8 cellular contexts compared by ENCODE assay signal in the genomic region with DNA sequence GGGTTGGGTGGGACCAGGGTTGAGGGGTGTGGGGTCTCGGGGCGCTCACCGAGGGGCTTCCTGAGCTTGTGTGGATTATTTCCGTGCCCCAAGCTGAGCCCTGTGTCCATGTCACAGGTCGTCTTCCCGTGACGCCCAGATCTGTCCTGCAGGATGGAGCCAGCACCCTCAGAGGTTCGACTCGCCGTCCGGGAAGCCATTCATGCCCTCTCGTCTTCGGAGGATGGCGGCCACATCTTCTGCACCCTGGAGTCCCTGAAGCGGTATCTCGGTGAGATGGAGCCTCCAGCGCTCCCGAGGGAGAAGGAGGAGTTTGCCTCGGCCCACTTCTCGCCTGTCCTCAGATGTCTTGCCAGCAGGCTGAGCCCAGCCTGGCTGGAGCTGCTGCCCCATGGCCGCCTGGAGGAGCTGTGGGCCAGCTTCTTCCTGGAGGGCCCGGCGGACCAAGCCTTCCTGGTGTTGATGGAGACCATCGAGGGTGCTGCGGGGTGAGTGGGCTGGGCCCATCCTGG. TPM values are rescaled to one million over a fixed set of nuclear protein-coding genes. Genes with fewer than 3 reads are reported as not detected.
DNase-seq lines count a peak whose midpoint lies in the region; ATAC-seq and TF ChIP-seq lines count a peak whose summit lies in the region.

No MANE protein-coding gene starts in this region.

- peak; percentile 11 for TF ChIP-seq CTCF in mesothelial cell of epicardium (IDR thresholded peaks at IDR 0.05; ENCODE audit: unreplicated experiment)

- peaks cover 13% of the 10 kb centered on the region for H3K36me3 Mint-ChIP-seq in activated CD4-positive, alpha-beta T cell treated with anti-CD3 and anti-CD28 coated beads, Interleukin-2, amount 10 ng/mL, durations not matched to agents 24 days and 14 days (ENCODE audit: low read depth)
- peaks cover 2% of the 10 kb centered on the region for H3K36me3 Mint-ChIP-seq in mesothelial cell of epicardium

- H3K27ac Mint-ChIP-seq in activated CD4-positive, alpha-beta T cell treated with anti-CD3 and anti-CD28 coated beads, Interleukin-2, amount 10 ng/mL, durations not matched to agents 24 days and 14 days: peak overlapping the region; percentile 91
- peak overlapping the region; percentile 43 for H3K27ac Mint-ChIP-seq in mesothelial cell of epicardium

- no peaks in the 10 kb centered on the region for H3K9me3 Mint-ChIP-seq in activated CD4-positive, alpha-beta T cell treated with anti-CD3 and anti-CD28 coated beads, Interleukin-2, amount 10 ng/mL, durations not matched to agents 24 days and 14 days
- H3K9me3 Mint-ChIP-seq in mesothelial cell of epicardium: no peaks in the 10 kb centered on the region

- H3K4me1 Mint-ChIP-seq in activated CD4-positive, alpha-beta T cell treated with anti-CD3 and anti-CD28 coated beads, Interleukin-2, amount 10 ng/mL, durations not matched to agents 24 days and 14 days: peaks cover 10% of the 10 kb centered on the region
- peaks cover 13% of the 10 kb centered on the region for H3K4me1 Mint-ChIP-seq in mesothelial cell of epicardium

- ATAC-seq in HG02938 (IDR thresholded peaks at IDR 0.05; ENCODE audit: unreplicated experiment): no peak

- intact Hi-C loops in activated CD4-positive, alpha-beta T cell treated with anti-CD3 and anti-CD28 coated beads, Interleukin-2, amount 10 ng/mL, durations not matched to agents 24 days and 14 days (cut with micrococcal nuclease): no loop called here

- H3K4me3 Mint-ChIP-seq in activated CD4-positive, alpha-beta T cell treated with anti-CD3 and anti-CD28 coated beads, Interleukin-2, amount 10 ng/mL, durations not matched to agents 24 days and 14 days: peak overlapping the region; percentile 88
- peak overlapping the region; percentile 85 for H3K4me3 Mint-ChIP-seq in mesothelial cell of epicardium

- H3K36me3 ChIP-seq in effector memory CD4-positive, alpha-beta T cell (ENCODE audit: control insufficient read depth, insufficient read depth, low read length): peaks cover 23% of the 10 kb centered on the region

- H3K4me1 ChIP-seq in effector memory CD4-positive, alpha-beta T cell (ENCODE audit: control insufficient read depth, insufficient read depth, low read length, poor library complexity, severe bottlenecking): peaks cover 16% of the 10 kb centered on the region

- DNase-seq in activated CD4-positive, alpha-beta T cell treated with anti-CD3 and anti-CD28 coated beads, Interleukin-2, amount 10 ng/mL, durations not matched to agents 24 days and 14 days: no peak
- DNase-seq in activated CD4-positive, alpha-beta T cell treated with anti-CD3 and anti-CD28 coated beads for 1 hour: no peak
- DNase-seq in OCI-M1 (lab: John Stamatoyannopoulos, UW): peak; percentile 13
- DNase-seq in effector memory CD4-positive, alpha-beta T cell: no peak
- DNase-seq in mesothelial cell of epicardium (ENCODE audit: low spot score in 2 of 2, unreplicated experiment in 2 of 2): peak in 1 of 2 experiments; percentile 52
- DNase-seq in NCI-H2029 treated with DMSO at 0.1 percent for 48 hours (lab: John Stamatoyannopoulos, UW): no peak
- no peak for DNase-seq in NCI-H2107 (lab: John Stamatoyannopoulos, UW)

- H3K9me3 ChIP-seq in effector memory CD4-positive, alpha-beta T cell (ENCODE audit: control insufficient read depth, low read length): no peaks in the 10 kb centered on the region

- no peaks in the 10 kb centered on the region for H3K27me3 ChIP-seq in effector memory CD4-positive, alpha-beta T cell (replicated peaks; ENCODE audit: control insufficient read depth, insufficient read depth, low read length, poor library complexity, severe bottlenecking)

- H3K4me3 ChIP-seq in effector memory CD4-positive, alpha-beta T cell (ENCODE audit: insufficient read depth, low read depth, low read length, poor library complexity, severe bottlenecking): peak overlapping the region; percentile 83

- H3K27me3 Mint-ChIP-seq in activated CD4-positive, alpha-beta T cell treated with anti-CD3 and anti-CD28 coated beads, Interleukin-2, amount 10 ng/mL, durations not matched to agents 24 days and 14 days: no peaks in the 10 kb centered on the region
- H3K27me3 Mint-ChIP-seq in mesothelial cell of epicardium (ENCODE audit: low read depth): no peaks in the 10 kb centered on the region

- no peak overlapping the region for H3K27ac ChIP-seq in effector memory CD4-positive, alpha-beta T cell (ENCODE audit: insufficient read depth, low read length, poor library complexity, severe bottlenecking)

RNA-seq across cellular contexts. Expression of a gene that starts 1.0 kb away (rescaled TPM):
- total RNA-seq in activated CD4-positive, alpha-beta T cell treated with anti-CD3 and anti-CD28 coated beads, Interleukin-2, amount 10 ng/mL, durations not matched to agents 24 days and 14 days: 91.4 and 101 TPM in 2 replicates
- total RNA-seq in mesothelial cell of epicardium: 66.7 to 70.2 TPM (median 69.8 TPM) in 3 replicates

RNA-seq across cellular contexts. Expression of a gene that starts 5.4 kb away (rescaled TPM):
- not detected in 2 replicates for total RNA-seq in activated CD4-positive, alpha-beta T cell treated with anti-CD3 and anti-CD28 coated beads, Interleukin-2, amount 10 ng/mL, durations not matched to agents 24 days and 14 days
- not detected in 3 replicates for total RNA-seq in mesothelial cell of epicardium

RNA-seq across cellular contexts. Expression of a gene that starts 19.4 kb away (rescaled TPM):
- 56.5 and 58.0 TPM in 2 replicates for total RNA-seq in activated CD4-positive, alpha-beta T cell treated with anti-CD3 and anti-CD28 coated beads, Interleukin-2, amount 10 ng/mL, durations not matched to agents 24 days and 14 days
- 94.5 to 96.1 TPM (median 94.6 TPM) in 3 replicates for total RNA-seq in mesothelial cell of epicardium

RNA-seq across cellular contexts. Expression of a gene that starts 39.3 kb away (rescaled TPM):
- 19.9 and 20.8 TPM in 2 replicates for total RNA-seq in activated CD4-positive, alpha-beta T cell treated with anti-CD3 and anti-CD28 coated beads, Interleukin-2, amount 10 ng/mL, durations not matched to agents 24 days and 14 days
- 6.6 to 7.7 TPM (median 6.9 TPM) in 3 replicates for total RNA-seq in mesothelial cell of epicardium

RNA-seq across cellular contexts. Expression of a gene that starts 49.8 kb away (rescaled TPM):
- 1.3 and 2.3 TPM in 2 replicates for total RNA-seq in activated CD4-positive, alpha-beta T cell treated with anti-CD3 and anti-CD28 coated beads, Interleukin-2, amount 10 ng/mL, durations not matched to agents 24 days and 14 days
- total RNA-seq in mesothelial cell of epicardium: 3.9 to 5.6 TPM (median 4.2 TPM) in 3 replicates
